ENCODE assay signal across 9 cellular contexts in genomic region chr1:9249534-9250335, GRCh38. TPM values are rescaled to one million over a fixed set of nuclear protein-coding genes. Genes with fewer than 3 reads are reported as not detected.
DNase-seq lines count a peak whose midpoint lies in the region; ATAC-seq, FAIRE-seq and TF ChIP-seq lines count a peak whose summit lies in the region.
"Had no signal": no experiment of that assay in that cellular context is flagged by ENCODE, and none has a peak within 500 bp of the region (broad histone marks: within the 10 kb centered on the region; RNA-seq: fewer than 3 reads in every experiment).

No MANE protein-coding gene starts in this region.

- H3K4me2 ChIP-seq in OCI-LY3 (ENCODE audit: low read length) (no peak overlapping the region), HepG2 (ENCODE audit: low read depth, low read length) (peak overlapping the region; percentile 79)

- DNase-seq in DMS53 (lab: John Stamatoyannopoulos, UW) (peak; percentile 53), DMS53 treated with DMSO at 0.1 percent for 48 hours (lab: John Stamatoyannopoulos, UW; ENCODE audit: unreplicated experiment) (no peak), T47D (ENCODE audit: low read depth in 1 of 2, low spot score in 1 of 2) (peak; percentile 23 to 37), HepG2 (ENCODE audit: low spot score) (peak; percentile 79), NCI-H1092 (lab: John Stamatoyannopoulos, UW) (no peak), posterior vena cava (ENCODE audit: low spot score) (no peak)
- DNase-seq: activated B cell treated with CpG ODN at 0.5 μM for 24 hours had no signal

- peak; percentile 40 to 65; a peak in 2 of 4 replicates for TF ChIP-seq POLR2A in HepG2 (IDR thresholded peaks at IDR 0.05; ENCODE audit: insufficient read depth in 1 of 2, low read depth in 2 of 2, low read length in 2 of 2)

- TF ChIP-seq EP300 in HepG2 (IDR thresholded peaks at IDR 0.05; ENCODE audit: low read depth in 2 of 2, low read length in 2 of 2), result peak in 1 of 2 experiments; percentile 57; a peak in 2 of 4 replicates
- peak; percentile 17; the same call in 1 of the 2 replicates for TF ChIP-seq EP300 in HepG2 (CRISPR knock-in tag; IDR thresholded peaks at IDR 0.05; ENCODE audit: borderline replicate concordance)

- H3K27me3 ChIP-seq in OCI-LY3 (ENCODE audit: low read depth, low read length) (no peaks in the 10 kb centered on the region), HepG2 (ENCODE audit: control insufficient read depth in 1 of 2, insufficient read depth in 2 of 2, low read length in 2 of 2) (no peaks in the 10 kb centered on the region), stomach smooth muscle (ENCODE audit: control insufficient read depth in 1 of 2, insufficient read depth in 2 of 2, low read length in 2 of 2) (no peaks in the 10 kb centered on the region)

- H3K4me3 ChIP-seq in OCI-LY3 (ENCODE audit: low read length) (no peak overlapping the region), HepG2 (replicated peaks in 1 of 3; ENCODE audit: insufficient read depth in 1 of 3, low read depth in 2 of 3, low read length in 3 of 3) (peak overlapping the region; percentile 46 to 74 (median 52); a peak in 5 of 6 replicates), stomach smooth muscle (ENCODE audit: low read length in 2 of 2) (peak overlapping the region in 1 of 2 donors; percentile 29)

- H3K36me3 ChIP-seq in OCI-LY3 (replicated peaks; ENCODE audit: low read depth, low read length), result no peaks in the 10 kb centered on the region
- no peaks in the 10 kb centered on the region; a peak in 1 of 5 replicates for H3K36me3 ChIP-seq in HepG2 (replicated peaks in 1 of 2; ENCODE audit: control insufficient read depth in 1 of 2, insufficient read depth in 2 of 2, low read length in 2 of 2)
- peaks cover 7 to 28% of the 10 kb centered on the region in 2 donors for H3K36me3 ChIP-seq in stomach smooth muscle (ENCODE audit: control insufficient read depth in 2 of 2, insufficient read depth in 2 of 2, low read length in 2 of 2)

- H3K27ac ChIP-seq in OCI-LY3 (ENCODE audit: low read length), result no peak overlapping the region
- H3K27ac ChIP-seq in HepG2 (ENCODE audit: extremely low read length, insufficient read depth, low read length), result peak overlapping the region; percentile 86
- peak overlapping the region; percentile 24 for H3K27ac ChIP-seq in stomach smooth muscle (ENCODE audit: low read length)

- no peaks in the 10 kb centered on the region for H3K79me2 ChIP-seq in OCI-LY3 (ENCODE audit: low read length)
- peaks cover 6% of the 10 kb centered on the region for H3K79me2 ChIP-seq in HepG2 (ENCODE audit: insufficient read depth, low read length)

- peak; percentile 78 for ATAC-seq in HepG2

- H4K20me1 ChIP-seq in OCI-LY3 (ENCODE audit: insufficient read depth, low read length) (no peaks in the 10 kb centered on the region), HepG2 (ENCODE audit: insufficient read depth, low read length) (no peaks in the 10 kb centered on the region)

- POLR2A ChIA-PET in HepG2 (lab: Yijun Ruan, JAX), result interaction anchor here (0.6 to 7.0 kb wide), 23 partner anchors 7 to 316 kb away, joined by 3 to 303 read pairs (median 5); partner anchors contain the start of genes GPR157 and H6PD

- H3K9ac ChIP-seq in OCI-LY3 (ENCODE audit: low read length), result no peak overlapping the region
- peak overlapping the region; percentile 55 for H3K9ac ChIP-seq in HepG2 (ENCODE audit: insufficient read depth, low read depth, low read length)
- H3K9ac ChIP-seq in stomach smooth muscle (ENCODE audit: low read length in 2 of 2), result peak overlapping the region in 1 of 2 donors; percentile 29

- no peaks in the 10 kb centered on the region for H3K4me1 ChIP-seq in OCI-LY3 (ENCODE audit: low read length)
- peaks cover 62% of the 10 kb centered on the region for H3K4me1 ChIP-seq in HepG2 (ENCODE audit: insufficient read depth, low read length)
- H3K4me1 ChIP-seq in stomach smooth muscle (ENCODE audit: control insufficient read depth, insufficient read depth, low read length), result peaks cover 30% of the 10 kb centered on the region

- in situ Hi-C loops in T47D (cut with HindIII; ENCODE audit: low pct_unique_long_range_greater_than_20kb, low sequenced_read_pairs), result no loop called here
- in situ Hi-C loops in HepG2 (cut with HindIII; ENCODE audit: extremely low pct_ligation_motif_present, low pct_unique_long_range_greater_than_20kb), result loop anchor here (5.0 kb wide), 1 partner anchor 137 kb away; no protein-coding TSS in a partner anchor

- 0% methylated on average over 2 of the region's 15 CpGs for WGBS in HepG2 (ENCODE audit: low lambda C conversion rate)

- TSS peak; percentile 51 for BruUV-seq in HepG2 (replicated peaks; lab: Mats Ljungman, UMichigan)

- TF ChIP-seq CTCF in OCI-LY3 (IDR thresholded peaks at IDR 0.05; ENCODE audit: low read depth, low read length) (peak; percentile 18; the same call in 1 of the 2 replicates), HepG2 (CRISPR knock-in tag; IDR thresholded peaks at IDR 0.05) (peak; percentile 98)

- intact Hi-C loops in HepG2 (cut with micrococcal nuclease; ENCODE audit: unreplicated experiment), result no loop called here
- intact Hi-C loops in posterior vena cava (cut with DNase I), result no loop called here

- H2AFZ ChIP-seq in OCI-LY3 (ENCODE audit: low read depth, low read length), result no peak overlapping the region
- H2AFZ ChIP-seq in HepG2 (ENCODE audit: low read length), result no peak overlapping the region

- peak; percentile 85 for FAIRE-seq in HepG2 (lab: Jason Lieb, UNC)

- H3K9me3 ChIP-seq in OCI-LY3 (ENCODE audit: insufficient read depth, low read length) (no peaks in the 10 kb centered on the region), HepG2 (ENCODE audit: low read length) (no peaks in the 10 kb centered on the region), stomach smooth muscle (ENCODE audit: control insufficient read depth in 2 of 2, low read length in 2 of 2) (no peaks in the 10 kb centered on the region)

- TF ChIP-seq RAD21 in HepG2 (CRISPR knock-in tag; IDR thresholded peaks at IDR 0.05), result peak; percentile 90

- CTCF ChIA-PET in HepG2 (lab: Yijun Ruan, JAX; ENCODE audit: low intra/inter-chr PET ratio, low total read pairs), result interaction anchor here (1.1 to 1.8 kb wide), 3 partner anchors 16 to 139 kb away, joined by 3 to 5 read pairs (median 3); no protein-coding TSS in a partner anchor

TF ChIP-seq in HepG2, 621 proteins besides CTCF, POLR2A, EP300 and RAD21 (continues in another document):
- TF ChIP-seq ZNF747 (CRISPR knock-in tag; IDR thresholded peaks at IDR 0.05; ENCODE audit: borderline replicate concordance) (peak; percentile 64; the same call in 1 of the 2 replicates), FOXA3 (CRISPR knock-in tag; IDR thresholded peaks at IDR 0.05) (peak; percentile 24; the same call in 1 of the 2 replicates), GFI1 (CRISPR knock-in tag; IDR thresholded peaks at IDR 0.05; ENCODE audit: borderline replicate concordance) (peak; percentile 65; the same call in 1 of the 2 replicates), HDAC1 (CRISPR knock-in tag; IDR thresholded peaks at IDR 0.05) (peak; percentile 87)

RNA-seq across cellular contexts. Expression of gene H6PD, which starts 15.2 kb away (rescaled TPM):
- total RNA-seq in HepG2 (2016; rRNA removed; fragmentation: Illumina TruSeq; extraction: Trizol) (6.3 and 9.3 TPM in 2 replicates), posterior vena cava (10 to 100 TPM; 56.0 to 59.6 TPM)
- 0.79 and 0.81 TPM in 2 replicates for total RNA-seq in HepG2 (2016; cell fraction: cytosol; rRNA removed; fragmentation: Illumina TruSeq; extraction: Trizol; ENCODE audit: low read depth)
- total RNA-seq in HepG2 (2016; cell fraction: insoluble cytoplasmic fraction; rRNA removed; fragmentation: Illumina TruSeq; extraction: Trizol), result 5.4 and 9.4 TPM in 2 replicates
- 2.5 TPM in 2 replicates for total RNA-seq in HepG2 (2016; cell fraction: membrane; rRNA removed; fragmentation: Illumina TruSeq; extraction: Trizol)
- total RNA-seq in HepG2 (2016; cell fraction: nucleus; rRNA removed; fragmentation: Illumina TruSeq; extraction: Trizol), result 10.0 and 12.1 TPM in 2 replicates
- 14.1 and 21.5 TPM in 2 replicates for polyA plus RNA-seq in HepG2 (2011; rRNA removed)
- polyA plus RNA-seq in HepG2 (2011; cell fraction: cytosol; rRNA removed), result 13.3 and 14.5 TPM in 2 replicates
- polyA plus RNA-seq in HepG2 (2011; cell fraction: nucleus; rRNA removed), result 26.3 and 26.5 TPM in 2 replicates
- 10.8 and 11.1 TPM in 2 replicates for polyA plus RNA-seq in HepG2 (2012)
- polyA plus RNA-seq in HepG2 (2016; cell fraction: cytosol; fragmentation: Illumina TruSeq; extraction: Trizol; ENCODE audit: low read depth), result 0.36 TPM in 2 replicates
- 4.2 and 4.6 TPM in 2 replicates for polyA plus RNA-seq in HepG2 (2016; cell fraction: insoluble cytoplasmic fraction; fragmentation: Illumina TruSeq; extraction: Trizol; ENCODE audit: low read depth)
- polyA plus RNA-seq in HepG2 (2016; cell fraction: membrane; fragmentation: Illumina TruSeq; extraction: Trizol; ENCODE audit: low read depth), result 0.93 and 0.94 TPM in 2 replicates
- 15.4 and 16.8 TPM in 2 replicates for polyA plus RNA-seq in HepG2 (2016; cell fraction: nucleus; fragmentation: Illumina TruSeq; extraction: Trizol; ENCODE audit: insufficient read depth, low read depth)
- 2.9 and 31.0 TPM in 2 replicates for polyA minus RNA-seq in HepG2 (2011; rRNA and poly(A)+ RNA removed; ENCODE audit: low replicate concordance)
- 14.3 and 18.7 TPM in 2 replicates for polyA minus RNA-seq in HepG2 (2011; cell fraction: cytosol; rRNA and poly(A)+ RNA removed)
- 7.9 and 11.3 TPM in 2 replicates for polyA minus RNA-seq in HepG2 (2011; cell fraction: nucleus; rRNA and poly(A)+ RNA removed)

RNA-seq across cellular contexts. Expression of gene SPSB1, which starts 43.0 kb away (rescaled TPM):
- total RNA-seq in HepG2 (2016; rRNA removed; fragmentation: Illumina TruSeq; extraction: Trizol) (5.0 and 7.1 TPM in 2 replicates), posterior vena cava (10 to 100 TPM; 30.9 to 48.0 TPM)
- total RNA-seq in HepG2 (2016; cell fraction: cytosol; rRNA removed; fragmentation: Illumina TruSeq; extraction: Trizol; ENCODE audit: low read depth), result 2.4 and 2.5 TPM in 2 replicates
- total RNA-seq in HepG2 (2016; cell fraction: insoluble cytoplasmic fraction; rRNA removed; fragmentation: Illumina TruSeq; extraction: Trizol), result 5.2 and 5.8 TPM in 2 replicates
- total RNA-seq in HepG2 (2016; cell fraction: membrane; rRNA removed; fragmentation: Illumina TruSeq; extraction: Trizol), result 4.4 and 5.9 TPM in 2 replicates
- total RNA-seq in HepG2 (2016; cell fraction: nucleus; rRNA removed; fragmentation: Illumina TruSeq; extraction: Trizol), result 4.3 and 4.4 TPM in 2 replicates
- polyA plus RNA-seq in HepG2 (2011; rRNA removed), result 8.0 and 10.9 TPM in 2 replicates
- polyA plus RNA-seq in HepG2 (2011; cell fraction: cytosol; rRNA removed), result 8.1 and 8.5 TPM in 2 replicates
- polyA plus RNA-seq in HepG2 (2011; cell fraction: nucleus; rRNA removed), result 5.1 TPM in 2 replicates
- polyA plus RNA-seq in HepG2 (2012), result 4.0 and 7.7 TPM in 2 replicates
- polyA plus RNA-seq in HepG2 (2016; cell fraction: cytosol; fragmentation: Illumina TruSeq; extraction: Trizol; ENCODE audit: low read depth), result 1.9 and 2.2 TPM in 2 replicates
- 7.3 and 7.8 TPM in 2 replicates for polyA plus RNA-seq in HepG2 (2016; cell fraction: insoluble cytoplasmic fraction; fragmentation: Illumina TruSeq; extraction: Trizol; ENCODE audit: low read depth)
- polyA plus RNA-seq in HepG2 (2016; cell fraction: membrane; fragmentation: Illumina TruSeq; extraction: Trizol; ENCODE audit: low read depth), result 3.9 and 4.2 TPM in 2 replicates
- 3.9 and 4.4 TPM in 2 replicates for polyA plus RNA-seq in HepG2 (2016; cell fraction: nucleus; fragmentation: Illumina TruSeq; extraction: Trizol; ENCODE audit: insufficient read depth, low read depth)
- polyA minus RNA-seq in HepG2 (2011; rRNA and poly(A)+ RNA removed; ENCODE audit: low replicate concordance), result 9.2 and 17.1 TPM in 2 replicates
- polyA minus RNA-seq in HepG2 (2011; cell fraction: cytosol; rRNA and poly(A)+ RNA removed), result 3.6 and 6.4 TPM in 2 replicates
- polyA minus RNA-seq in HepG2 (2011; cell fraction: nucleus; rRNA and poly(A)+ RNA removed), result 3.1 and 4.2 TPM in 2 replicates

Comparison
In these comparisons a context has a peak if more than half of its experiments do, and no peak if none do; other contexts are left out.
1. DNase-seq: peak in DMS53 (single experiment), T47D (2 of 2) and HepG2 (single experiment); none in DMS53 treated with DMSO at 0.1 percent for 48 hours (single experiment), NCI-H1092 (single experiment) and posterior vena cava (single experiment).